7 cellular contexts compared by ENCODE assay signal in genomic region chr10:73991846-73992245, GRCh38. TPM values are rescaled to one million over a fixed set of nuclear protein-coding genes. Genes with fewer than 3 reads are reported as not detected.
DNase-seq lines count a peak whose midpoint lies in the region; ATAC-seq lines count a peak whose summit lies in the region.

No MANE protein-coding gene starts in this region.

- no peaks in the 10 kb centered on the region for H3K36me3 Mint-ChIP-seq in activated CD4-positive, alpha-beta memory T cell treated with anti-CD3 and anti-CD28 coated beads for 36 hours
- no peaks in the 10 kb centered on the region for H3K36me3 Mint-ChIP-seq in stimulated activated naive CD8-positive, alpha-beta T cell treated with anti-CD3 and anti-CD28 coated beads, Interleukin-15, Interleukin-2, amounts not matched to agents 100 ng/mL and 50 ng/mL, for 24 hours (ENCODE audit: low read depth)

- peaks cover 31% of the 10 kb centered on the region for H3K4me1 Mint-ChIP-seq in activated CD4-positive, alpha-beta memory T cell treated with anti-CD3 and anti-CD28 coated beads for 36 hours (ENCODE audit: low read depth)
- peaks cover 45% of the 10 kb centered on the region for H3K4me1 Mint-ChIP-seq in stimulated activated naive CD8-positive, alpha-beta T cell treated with anti-CD3 and anti-CD28 coated beads, Interleukin-15, Interleukin-2, amounts not matched to agents 100 ng/mL and 50 ng/mL, for 24 hours (ENCODE audit: low read depth)

- H3K27ac Mint-ChIP-seq in activated CD4-positive, alpha-beta memory T cell treated with anti-CD3 and anti-CD28 coated beads for 36 hours = peak overlapping the region; percentile 55
- H3K27ac Mint-ChIP-seq in stimulated activated naive CD8-positive, alpha-beta T cell treated with anti-CD3 and anti-CD28 coated beads, Interleukin-15, Interleukin-2, amounts not matched to agents 100 ng/mL and 50 ng/mL, for 24 hours = peak overlapping the region; percentile 91

- intact Hi-C loops in activated CD4-positive, alpha-beta memory T cell treated with anti-CD3 and anti-CD28 coated beads for 36 hours (cut with micrococcal nuclease) = loop anchor here (2.0 to 10.0 kb wide), 5 partner anchors 29 to 1123 kb away; partner anchors contain the start of genes KAT6B and SAMD8
- intact Hi-C loops in left colon (cut with DNase I, micrococcal nuclease) = no loop called here

- H3K9me3 Mint-ChIP-seq in activated CD4-positive, alpha-beta memory T cell treated with anti-CD3 and anti-CD28 coated beads for 36 hours = no peaks in the 10 kb centered on the region
- peaks cover 4% of the 10 kb centered on the region for H3K9me3 Mint-ChIP-seq in stimulated activated naive CD8-positive, alpha-beta T cell treated with anti-CD3 and anti-CD28 coated beads, Interleukin-15, Interleukin-2, amounts not matched to agents 100 ng/mL and 50 ng/mL, for 24 hours

- POLR2A ChIA-PET in activated CD4-positive, alpha-beta memory T cell treated with anti-CD3 and anti-CD28 coated beads for 36 hours (lab: Charles Lee) = interaction anchor here (0.9 to 1.5 kb wide), 2 partner anchors 35 to 113 kb away, joined by 4 to 5 read pairs; no protein-coding TSS in a partner anchor

- H3K27me3 Mint-ChIP-seq in activated CD4-positive, alpha-beta memory T cell treated with anti-CD3 and anti-CD28 coated beads for 36 hours = no peaks in the 10 kb centered on the region
- H3K27me3 Mint-ChIP-seq in stimulated activated naive CD8-positive, alpha-beta T cell treated with anti-CD3 and anti-CD28 coated beads, Interleukin-15, Interleukin-2, amounts not matched to agents 100 ng/mL and 50 ng/mL, for 24 hours = no peaks in the 10 kb centered on the region

- CTCF ChIA-PET in activated CD4-positive, alpha-beta memory T cell treated with anti-CD3 and anti-CD28 coated beads for 36 hours (lab: Charles Lee) = interaction anchor here (1.0 to 2.4 kb wide), 4 partner anchors 33 to 89 kb away, joined by 3 to 7 read pairs (median 4); no protein-coding TSS in a partner anchor

- in situ Hi-C loops in KBM-7 (cut with MboI; ENCODE audit: low pct_unique_long_range_greater_than_20kb, low sequenced_read_pairs) = no loop called here

- H3K4me3 Mint-ChIP-seq in activated CD4-positive, alpha-beta memory T cell treated with anti-CD3 and anti-CD28 coated beads for 36 hours = peak overlapping the region; percentile 2
- peak overlapping the region; percentile 39 for H3K4me3 Mint-ChIP-seq in stimulated activated naive CD8-positive, alpha-beta T cell treated with anti-CD3 and anti-CD28 coated beads, Interleukin-15, Interleukin-2, amounts not matched to agents 100 ng/mL and 50 ng/mL, for 24 hours

- DNase-seq in KBM-7 (peak; percentile 92), left colon (peak; percentile 37 to 45), DMS114 treated with DMSO at 0.1 percent for 48 hours (lab: John Stamatoyannopoulos, UW; ENCODE audit: unreplicated experiment) (no peak), nucleus accumbens (lab: John Stamatoyannopoulos, UW) (no peak)
- peak; percentile 86 for DNase-seq in activated CD4-positive, alpha-beta memory T cell treated with anti-CD3 and anti-CD28 coated beads for 36 hours

- peak; percentile 44 for ATAC-seq in left colon
- ATAC-seq in GM21390 (IDR thresholded peaks at IDR 0.05; ENCODE audit: unreplicated experiment) = no peak

RNA-seq across cellular contexts. Expression of gene VCL, which starts 6.1 kb away (rescaled TPM):
- 10 to 100 TPM; 27.8 to 29.2 TPM for total RNA-seq in activated CD4-positive, alpha-beta memory T cell treated with anti-CD3 and anti-CD28 coated beads for 36 hours
- 100 to 1,000 TPM; 122 to 123 TPM for total RNA-seq in left colon

Comparison
In these comparisons a context has a peak if more than half of its experiments do, and no peak if none do; other contexts are left out.
1. DNase-seq: peak in KBM-7 (single experiment), activated CD4-positive, alpha-beta memory T cell treated with anti-CD3 and anti-CD28 coated beads for 36 hours (single experiment) and left colon (2 of 2); none in DMS114 treated with DMSO at 0.1 percent for 48 hours (single experiment) and nucleus accumbens (0 of 56).
2. RNA of gene VCL, which starts 6.1 kb away (total RNA-seq): 122 to 123 TPM in left colon; 27.8 to 29.2 TPM in activated CD4-positive, alpha-beta memory T cell treated with anti-CD3 and anti-CD28 coated beads for 36 hours; every median in the first group is over 4 times any median in the second.